Comparison of ENCODE assay signal across 8 cellular contexts in genomic region chr7:149459201-149459539, GRCh38. TPM values are rescaled to one million over a fixed set of nuclear protein-coding genes. Genes with fewer than 3 reads are reported as not detected.
DNase-seq lines count a peak whose midpoint lies in the region; ATAC-seq and TF ChIP-seq lines count a peak whose summit lies in the region.

No MANE protein-coding gene starts in this region.

- no peaks in the 10 kb centered on the region for H3K9me3 Mint-ChIP-seq in activated CD4-positive, alpha-beta T cell treated with anti-CD3 and anti-CD28 coated beads for 36 hours (ENCODE audit: low read depth)
- no peaks in the 10 kb centered on the region for H3K9me3 Mint-ChIP-seq in activated T-helper 2 cell treated with anti-CD3 and anti-CD28 coated beads, Interferon-gamma antibody, Interleukin-2, Interleukin-4, amounts not matched to agents 10 μg/mL and 5 μg/mL and 100 μg/mL, durations not matched to agents 14 hours and 24 hours and 36 hours

- CTCF ChIA-PET in activated CD4-positive, alpha-beta T cell treated with anti-CD3 and anti-CD28 coated beads for 36 hours (lab: Charles Lee) = interaction anchor here (1.1 to 3.2 kb wide), 2 partner anchors 36 to 37 kb away, joined by 3 to 14 read pairs; no protein-coding TSS in a partner anchor

- H3K27ac Mint-ChIP-seq in activated CD4-positive, alpha-beta T cell treated with anti-CD3 and anti-CD28 coated beads for 36 hours = peak overlapping the region; percentile 53
- peak overlapping the region; percentile 38 for H3K27ac Mint-ChIP-seq in activated T-helper 2 cell treated with anti-CD3 and anti-CD28 coated beads, Interferon-gamma antibody, Interleukin-2, Interleukin-4, amounts not matched to agents 10 μg/mL and 5 μg/mL and 100 μg/mL, durations not matched to agents 14 hours and 24 hours and 36 hours

- peaks cover 14% of the 10 kb centered on the region for H3K36me3 Mint-ChIP-seq in activated CD4-positive, alpha-beta T cell treated with anti-CD3 and anti-CD28 coated beads for 36 hours (ENCODE audit: low read depth)
- H3K36me3 Mint-ChIP-seq in activated T-helper 2 cell treated with anti-CD3 and anti-CD28 coated beads, Interferon-gamma antibody, Interleukin-2, Interleukin-4, amounts not matched to agents 10 μg/mL and 5 μg/mL and 100 μg/mL, durations not matched to agents 14 hours and 24 hours and 36 hours (ENCODE audit: low read depth) = peaks cover 21% of the 10 kb centered on the region

- no peaks in the 10 kb centered on the region for H3K9me3 ChIP-seq in stomach smooth muscle (ENCODE audit: control insufficient read depth in 2 of 2, low read length in 2 of 2)

- no peaks in the 10 kb centered on the region for H3K36me3 ChIP-seq in kidney epithelial cell (ENCODE audit: control insufficient read depth, insufficient read depth, low read length)
- peaks cover 12 to 19% of the 10 kb centered on the region in 2 donors for H3K36me3 ChIP-seq in stomach smooth muscle (ENCODE audit: control insufficient read depth in 2 of 2, insufficient read depth in 2 of 2, low read length in 2 of 2)

- H3K4me3 Mint-ChIP-seq in activated CD4-positive, alpha-beta T cell treated with anti-CD3 and anti-CD28 coated beads for 36 hours = peak overlapping the region; percentile 74
- peak overlapping the region; percentile 69 for H3K4me3 Mint-ChIP-seq in activated T-helper 2 cell treated with anti-CD3 and anti-CD28 coated beads, Interferon-gamma antibody, Interleukin-2, Interleukin-4, amounts not matched to agents 10 μg/mL and 5 μg/mL and 100 μg/mL, durations not matched to agents 14 hours and 24 hours and 36 hours (ENCODE audit: low read depth)

- no peak overlapping the region for H3K27ac ChIP-seq in stomach smooth muscle (ENCODE audit: low read length)

- peak overlapping the region; percentile 70 for H3K4me3 ChIP-seq in kidney epithelial cell (ENCODE audit: low read depth, low read length)
- H3K4me3 ChIP-seq in stomach smooth muscle (ENCODE audit: low read length in 2 of 2) = peak overlapping the region; percentile 67 to 72

- peaks cover 3% of the 10 kb centered on the region for H3K27me3 Mint-ChIP-seq in activated CD4-positive, alpha-beta T cell treated with anti-CD3 and anti-CD28 coated beads for 36 hours
- peaks cover 3% of the 10 kb centered on the region for H3K27me3 Mint-ChIP-seq in activated T-helper 2 cell treated with anti-CD3 and anti-CD28 coated beads, Interferon-gamma antibody, Interleukin-2, Interleukin-4, amounts not matched to agents 10 μg/mL and 5 μg/mL and 100 μg/mL, durations not matched to agents 14 hours and 24 hours and 36 hours (ENCODE audit: low read depth)

- intact Hi-C loops in activated CD4-positive, alpha-beta T cell treated with anti-CD3 and anti-CD28 coated beads for 36 hours (cut with DNase I, micrococcal nuclease) = loop anchor here in 1 of 2 experiments (2.0 kb wide), 1 partner anchor 36 kb away; no protein-coding TSS in a partner anchor
- intact Hi-C loops in activated T-helper 2 cell treated with anti-CD3 and anti-CD28 coated beads, Interferon-gamma antibody, Interleukin-2, Interleukin-4, amounts not matched to agents 10 μg/mL and 5 μg/mL and 100 μg/mL, durations not matched to agents 14 hours and 24 hours and 36 hours (cut with micrococcal nuclease) = loop anchor here (2.0 kb wide), 1 partner anchor 36 kb away; no protein-coding TSS in a partner anchor

- H3K27me3 ChIP-seq in kidney epithelial cell (ENCODE audit: control insufficient read depth, insufficient read depth, low read length) = no peaks in the 10 kb centered on the region
- no peaks in the 10 kb centered on the region for H3K27me3 ChIP-seq in stomach smooth muscle (ENCODE audit: control insufficient read depth in 1 of 2, insufficient read depth in 2 of 2, low read length in 2 of 2)

- peaks cover 25% of the 10 kb centered on the region for H3K4me1 ChIP-seq in stomach smooth muscle (ENCODE audit: control insufficient read depth, insufficient read depth, low read length)

- POLR2A ChIA-PET in activated CD4-positive, alpha-beta T cell treated with anti-CD3 and anti-CD28 coated beads for 36 hours (lab: Charles Lee) = interaction anchor here (0.5 to 0.7 kb wide), 3 partner anchors 21 to 337 kb away, joined by 3 to 4 read pairs (median 3); no protein-coding TSS in a partner anchor

- DNase-seq in activated CD4-positive, alpha-beta T cell treated with anti-CD3 and anti-CD28 coated beads for 36 hours = no peak
- DNase-seq in activated CD4-positive, alpha-beta T cell treated with anti-CD3 and anti-CD28 coated beads for 48 hours = no peak
- no peak for DNase-seq in activated T-helper 2 cell treated with anti-CD3 and anti-CD28 coated beads, Interferon-gamma antibody, Interleukin-2, Interleukin-4, amounts not matched to agents 10 μg/mL and 5 μg/mL and 100 μg/mL, durations not matched to agents 14 hours and 24 hours and 36 hours (ENCODE audit: low spot score)
- DNase-seq in kidney epithelial cell (ENCODE audit: low read depth) = no peak
- no peak for DNase-seq in SIG-M5 (lab: John Stamatoyannopoulos, UW)
- DNase-seq in C1 segment of cervical spinal cord (lab: John Stamatoyannopoulos, UW) = no peak

- peaks cover 21% of the 10 kb centered on the region for H3K4me1 Mint-ChIP-seq in activated CD4-positive, alpha-beta T cell treated with anti-CD3 and anti-CD28 coated beads for 36 hours
- peaks cover 19% of the 10 kb centered on the region for H3K4me1 Mint-ChIP-seq in activated T-helper 2 cell treated with anti-CD3 and anti-CD28 coated beads, Interferon-gamma antibody, Interleukin-2, Interleukin-4, amounts not matched to agents 10 μg/mL and 5 μg/mL and 100 μg/mL, durations not matched to agents 14 hours and 24 hours and 36 hours (ENCODE audit: low read depth)

- no peak for ATAC-seq in activated CD4-positive, alpha-beta T cell treated with anti-CD3 and anti-CD28 coated beads for 36 hours
- ATAC-seq in HG02588 (IDR thresholded peaks at IDR 0.05; ENCODE audit: unreplicated experiment) = no peak

- TF ChIP-seq CTCF in kidney epithelial cell (IDR thresholded peaks at IDR 0.05; ENCODE audit: insufficient read depth, low read length, poor library complexity, severe bottlenecking) = no peak

- peak overlapping the region; percentile 47 to 53 for H3K9ac ChIP-seq in stomach smooth muscle (ENCODE audit: low read length in 2 of 2)

RNA-seq across cellular contexts. Expression of gene ZNF777, which starts 1.7 kb away (rescaled TPM):
- 10 to 100 TPM; 13.3 to 16.4 TPM for total RNA-seq in activated CD4-positive, alpha-beta T cell treated with anti-CD3 and anti-CD28 coated beads for 36 hours
- total RNA-seq in activated T-helper 2 cell treated with anti-CD3 and anti-CD28 coated beads, Interferon-gamma antibody, Interleukin-2, Interleukin-4, amounts not matched to agents 10 μg/mL and 5 μg/mL and 100 μg/mL, durations not matched to agents 14 hours and 24 hours and 36 hours = 16.6 TPM in 2 replicates
- 14.4 and 17.1 TPM in 2 replicates for total RNA-seq in kidney epithelial cell

RNA-seq across cellular contexts. Expression of gene ZNF746, which starts 38.4 kb away (rescaled TPM):
- 10 to 100 TPM; 14.2 to 15.2 TPM for total RNA-seq in activated CD4-positive, alpha-beta T cell treated with anti-CD3 and anti-CD28 coated beads for 36 hours
- total RNA-seq in activated T-helper 2 cell treated with anti-CD3 and anti-CD28 coated beads, Interferon-gamma antibody, Interleukin-2, Interleukin-4, amounts not matched to agents 10 μg/mL and 5 μg/mL and 100 μg/mL, durations not matched to agents 14 hours and 24 hours and 36 hours = 23.7 and 26.4 TPM in 2 replicates
- total RNA-seq in kidney epithelial cell = 24.2 and 30.3 TPM in 2 replicates
